1 cellular context compared by ENCODE assay signal in the genomic region with DNA sequence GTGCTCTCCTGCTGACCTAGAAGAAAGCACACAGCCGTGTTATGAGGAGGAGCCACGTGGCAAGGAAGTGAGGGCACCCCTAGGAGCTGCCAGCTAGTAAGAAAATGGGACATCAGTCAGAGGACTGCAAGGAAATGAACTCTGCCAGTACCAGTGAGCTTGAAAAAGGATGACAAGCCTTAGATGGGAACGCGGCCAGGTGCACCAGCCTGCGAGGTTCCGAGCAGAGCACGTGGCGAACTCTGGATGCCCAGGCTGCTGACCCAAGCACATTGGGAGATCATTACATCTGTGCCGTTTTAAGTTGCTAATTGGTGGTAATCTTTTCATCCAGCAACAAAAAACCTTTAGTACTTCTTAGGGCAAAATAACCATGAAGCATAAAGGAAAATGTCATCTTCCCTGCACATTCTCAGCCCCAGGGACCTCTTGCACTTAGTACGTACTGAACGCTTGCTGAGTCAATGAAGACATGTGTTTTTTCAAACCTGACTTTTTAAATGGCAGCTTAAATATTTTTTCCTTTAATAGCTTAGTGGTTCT.
TF ChIP-seq lines count a peak whose summit lies in the region.

No MANE protein-coding gene starts in this region.

TF ChIP-seq in A549, 52 proteins besides CTCF, POLR2A, EP300 and RAD21 (continued from another document):
- TF ChIP-seq, protein P1, sequence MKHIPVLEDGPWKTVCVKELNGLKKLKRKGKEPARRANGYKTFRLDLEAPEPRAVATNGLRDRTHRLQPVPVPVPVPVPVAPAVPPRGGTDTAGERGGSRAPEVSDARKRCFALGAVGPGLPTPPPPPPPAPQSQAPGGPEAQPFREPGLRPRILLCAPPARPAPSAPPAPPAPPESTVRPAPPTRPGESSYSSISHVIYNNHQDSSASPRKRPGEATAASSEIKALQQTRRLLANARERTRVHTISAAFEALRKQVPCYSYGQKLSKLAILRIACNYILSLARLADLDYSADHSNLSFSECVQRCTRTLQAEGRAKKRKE (CRISPR knock-in tag; IDR thresholded peaks at IDR 0.05; ENCODE audit: low read depth) = peak; percentile 76
